ENCODE assay signal across 26 cellular contexts in the genomic region with DNA sequence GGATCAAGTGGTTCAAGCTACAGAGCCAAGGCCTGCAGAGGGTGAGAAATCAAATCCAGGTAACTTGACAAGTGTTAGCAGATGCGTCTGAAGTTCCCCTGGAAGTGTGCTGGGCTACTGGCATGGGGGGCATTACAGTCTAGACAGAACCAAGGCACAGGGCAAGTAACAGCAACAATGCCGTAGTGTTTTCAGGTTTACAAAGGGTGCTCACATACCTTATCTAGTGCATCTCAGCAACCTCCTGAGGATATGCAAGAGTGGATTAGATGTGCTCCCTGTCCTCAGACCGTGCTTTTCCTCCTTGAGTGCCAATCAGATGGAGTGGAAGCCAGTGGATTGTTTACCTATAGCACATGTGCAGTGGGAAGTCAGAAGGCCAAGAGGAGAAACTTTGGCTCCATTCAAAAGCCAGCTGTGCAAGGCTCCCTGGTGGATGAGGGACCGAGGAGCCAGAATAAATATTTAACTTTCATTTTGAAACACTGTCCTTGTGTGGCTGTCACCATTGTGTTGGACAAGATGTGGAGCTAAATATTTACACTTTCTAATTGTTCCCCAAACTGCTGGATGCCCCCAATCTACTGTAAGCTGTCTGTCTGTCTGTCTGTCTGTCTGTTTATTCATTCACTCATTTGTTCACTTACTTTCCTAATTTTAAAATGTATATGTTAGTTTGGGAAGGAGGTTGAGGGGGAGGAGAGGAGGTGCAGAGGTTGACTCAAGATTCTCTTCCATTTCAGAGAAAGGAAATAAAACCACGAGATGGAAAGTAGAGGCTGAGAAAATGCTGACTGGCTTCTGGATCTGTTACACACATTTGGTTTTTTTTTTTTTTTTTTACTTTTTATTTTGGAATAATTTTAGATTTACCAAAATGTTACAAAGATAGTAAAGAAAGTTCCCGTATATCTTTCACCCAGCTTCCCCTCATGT.
DNase-seq lines count a peak whose midpoint lies in the region; ATAC-seq and TF ChIP-seq lines count a peak whose summit lies in the region.
"Had no signal": no experiment of that assay in that cellular context is flagged by ENCODE, and none has a peak within 500 bp of the region (broad histone marks: within the 10 kb centered on the region; RNA-seq: fewer than 3 reads in every experiment).

No MANE protein-coding gene starts in this region.

- DNase-seq in NCI-H748 (lab: John Stamatoyannopoulos, UW; ENCODE audit: unreplicated experiment) (peak; percentile 3), NCI-H748 treated with DMSO at 0.1 percent for 48 hours (lab: John Stamatoyannopoulos, UW) (no peak), DMS53 treated with DMSO at 0.1 percent for 48 hours (lab: John Stamatoyannopoulos, UW; ENCODE audit: unreplicated experiment) (peak; percentile 97), right lobe of liver (peak in 1 of 3 donors; percentile 63), upper lobe of right lung (no peak), BE2C (no peak)
- DNase-seq in effector CD8-positive, alpha-beta T cell (lab: John Stamatoyannopoulos, UW): no peak
- DNase-seq: brain microvascular endothelial cell; CD4-positive, alpha-beta T cell; midbrain; NCI-H1694 treated with DMSO at 0.1 percent for 48 hours; NCI-H2171 treated with DMSO at 0.1 percent for 48 hours; NCI-H524; ovary; RPMI8226; stimulated activated CD4-positive, alpha-beta T cell treated with anti-CD3 and anti-CD28 coated beads, Interleukin-4, amount 100 ng/mL, for 4 hours; stomach; tibial artery; WERI-Rb-1 had no signal

- intact Hi-C loops in right lobe of liver (cut with DNase I) (no loop called here), upper lobe of right lung (cut with DNase I) (no loop called here)

- H3K27ac ChIP-seq in right lobe of liver (no peak overlapping the region), upper lobe of right lung (no peak overlapping the region)
- H3K27ac ChIP-seq: 22Rv1, brain microvascular endothelial cell, HL-60, ovary, right atrium auricular region, SK-N-MC, stomach, tibial artery, WERI-Rb-1 had no signal

- H3K9me3 Mint-ChIP-seq in activated T-helper 17 cell treated with anti-CD3 and anti-CD28 coated beads, Interleukin-2, amount 50 U/mL, for 72 hours: no peaks in the 10 kb centered on the region
- H3K9me3 Mint-ChIP-seq: CD4-positive, alpha-beta T cell; natural killer cell treated with Interleukin-12 subunit alpha and Interleukin-12 subunit beta and Interleukin-15 and Interleukin-18, amount 100 ng/mL, for 72 hours had no signal

- no peak for TF ChIP-seq POLR2A in right lobe of liver (IDR thresholded peaks at IDR 0.05)

- H3K4me3 ChIP-seq in right lobe of liver: no peak overlapping the region
- H3K4me3 ChIP-seq in upper lobe of right lung: no peak overlapping the region
- no peak overlapping the region for H3K4me3 ChIP-seq in BE2C (ENCODE audit: low read depth, low read length)
- H3K4me3 ChIP-seq: ovary, right atrium auricular region, SK-N-MC, stomach, tibial artery had no signal

- TF ChIP-seq CTCF in right lobe of liver (IDR thresholded peaks at IDR 0.05) (no peak), upper lobe of right lung (IDR thresholded peaks at IDR 0.05) (no peak), BE2C (IDR thresholded peaks at IDR 0.05; ENCODE audit: low read depth, low read length) (no peak)

- 43% methylated on average over 5 of the region's 6 CpGs for WGBS in right lobe of liver (ENCODE audit: insufficient coverage, low coverage, low lambda C conversion rate, missing lambda C conversion rate)

- H3K27me3 ChIP-seq in right lobe of liver (no peaks in the 10 kb centered on the region), upper lobe of right lung (peaks cover 4% of the 10 kb centered on the region), BE2C (no peaks in the 10 kb centered on the region; the same call in 1 of the 2 replicates)
- H3K27me3 ChIP-seq: brain microvascular endothelial cell, ovary, right atrium auricular region, stomach had no signal

- no peaks in the 10 kb centered on the region for H3K9me3 ChIP-seq in right lobe of liver
- no peaks in the 10 kb centered on the region for H3K9me3 ChIP-seq in upper lobe of right lung
- H3K9me3 ChIP-seq in BE2C: no peaks in the 10 kb centered on the region
- H3K9me3 ChIP-seq: ovary, right atrium auricular region, stomach, tibial artery had no signal

- peaks cover 22% of the 10 kb centered on the region for H3K4me1 Mint-ChIP-seq in activated T-helper 17 cell treated with anti-CD3 and anti-CD28 coated beads, Interleukin-2, amount 50 U/mL, for 72 hours

- H3K4me3 Mint-ChIP-seq in activated T-helper 17 cell treated with anti-CD3 and anti-CD28 coated beads, Interleukin-2, amount 50 U/mL, for 72 hours: peak overlapping the region; percentile 65
- H3K4me3 Mint-ChIP-seq: CD4-positive, alpha-beta T cell; natural killer cell treated with Interleukin-12 subunit alpha and Interleukin-12 subunit beta and Interleukin-15 and Interleukin-18, amount 100 ng/mL, for 72 hours had no signal

- no peaks in the 10 kb centered on the region for H3K27me3 Mint-ChIP-seq in activated T-helper 17 cell treated with anti-CD3 and anti-CD28 coated beads, Interleukin-2, amount 50 U/mL, for 72 hours
- H3K27me3 Mint-ChIP-seq: CD4-positive, alpha-beta T cell had no signal

- H3K36me3 Mint-ChIP-seq in activated T-helper 17 cell treated with anti-CD3 and anti-CD28 coated beads, Interleukin-2, amount 50 U/mL, for 72 hours (ENCODE audit: low read depth): no peaks in the 10 kb centered on the region
- H3K36me3 Mint-ChIP-seq: natural killer cell treated with Interleukin-12 subunit alpha and Interleukin-12 subunit beta and Interleukin-15 and Interleukin-18, amount 100 ng/mL, for 72 hours had no signal

- H3K36me3 ChIP-seq in right lobe of liver (no peaks in the 10 kb centered on the region), upper lobe of right lung (no peaks in the 10 kb centered on the region), BE2C (no peaks in the 10 kb centered on the region)
- H3K36me3 ChIP-seq: brain microvascular endothelial cell, ovary, right atrium auricular region, stomach, tibial artery, WERI-Rb-1 had no signal

- peak; percentile 78 for ATAC-seq in activated T-helper 17 cell treated with anti-CD3 and anti-CD28 coated beads, Interleukin-2, amount 50 U/mL, for 72 hours (replicated peaks)
- peak; percentile 88 to 95 (median 91) for ATAC-seq in right lobe of liver
- no peak for ATAC-seq in upper lobe of right lung
- ATAC-seq: HCT116; natural killer cell treated with Interleukin-12 subunit alpha and Interleukin-12 subunit beta and Interleukin-15 and Interleukin-18, amount 100 ng/mL, for 72 hours had no signal

- H3K4me1 ChIP-seq in right lobe of liver (peaks cover 0 to 3% (median 0%) of the 10 kb centered on the region in 4 donors), upper lobe of right lung (no peaks in the 10 kb centered on the region), BE2C (no peaks in the 10 kb centered on the region)
- H3K4me1 ChIP-seq: right atrium auricular region, stomach, tibial artery had no signal

- H3K27ac Mint-ChIP-seq in activated T-helper 17 cell treated with anti-CD3 and anti-CD28 coated beads, Interleukin-2, amount 50 U/mL, for 72 hours: peak overlapping the region; percentile 55
- H3K27ac Mint-ChIP-seq: CD4-positive, alpha-beta T cell had no signal

Comparison
In these comparisons a context has a peak if more than half of its experiments do, and no peak if none do; other contexts are left out.
1. DNase-seq: peak in NCI-H748 (single experiment) and DMS53 treated with DMSO at 0.1 percent for 48 hours (single experiment); none in NCI-H748 treated with DMSO at 0.1 percent for 48 hours (single experiment), effector CD8-positive, alpha-beta T cell (single experiment), upper lobe of right lung (single experiment) and BE2C (single experiment).